Comparison of ENCODE assay signal across 8 cellular contexts in the genomic region with DNA sequence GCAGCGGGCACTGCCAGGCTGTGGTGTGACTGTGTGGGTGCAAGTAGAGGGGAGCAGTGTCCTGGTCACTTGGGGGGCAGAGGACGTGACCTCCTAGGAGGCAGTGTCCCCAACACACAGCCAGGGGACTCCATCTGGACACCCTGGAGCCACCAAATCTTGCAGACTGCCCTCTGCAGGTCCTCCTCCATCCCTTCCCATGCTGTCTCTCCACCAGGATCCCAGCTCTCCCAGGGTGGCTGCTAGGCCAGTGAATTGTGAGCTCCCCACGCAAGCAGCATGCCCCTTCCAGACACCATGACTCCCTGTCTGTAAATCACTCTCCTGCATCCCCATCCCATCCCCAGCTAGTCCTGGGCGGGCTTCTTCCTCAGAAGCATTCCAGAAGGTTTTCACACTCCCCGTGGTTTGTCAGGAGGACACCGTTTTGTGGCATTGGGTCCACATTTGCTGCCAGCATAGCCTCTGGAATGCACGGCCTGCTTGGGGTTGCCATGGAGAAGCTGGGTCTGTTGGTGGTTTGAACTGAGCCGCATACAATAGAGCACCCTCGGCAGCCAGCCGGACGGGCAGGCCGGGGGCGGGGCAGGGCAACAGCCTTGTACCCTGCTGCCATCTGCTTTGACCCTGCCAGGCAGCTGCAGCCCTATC.
DNase-seq lines count a peak whose midpoint lies in the region; ATAC-seq and TF ChIP-seq lines count a peak whose summit lies in the region.

No MANE protein-coding gene starts in this region.

- no peak overlapping the region for H3K27ac ChIP-seq in CD8-positive, alpha-beta T cell (ENCODE audit: low read depth, low read length)

- peak overlapping the region; percentile 65 for H3K27ac Mint-ChIP-seq in osteocyte (ENCODE audit: unreplicated experiment)
- H3K27ac Mint-ChIP-seq in CD8-positive, alpha-beta T cell = no peak overlapping the region

- CTCF ChIA-PET in CD8-positive, alpha-beta T cell (lab: Charles Lee) = no interaction called here

- H3K36me3 ChIP-seq in CD8-positive, alpha-beta T cell (ENCODE audit: insufficient read depth, low read length) = no peaks in the 10 kb centered on the region

- no peaks in the 10 kb centered on the region for H3K9me3 ChIP-seq in CD8-positive, alpha-beta T cell (ENCODE audit: low read length)

- no peaks in the 10 kb centered on the region for H3K27me3 Mint-ChIP-seq in osteocyte (ENCODE audit: unreplicated experiment)
- H3K27me3 Mint-ChIP-seq in CD8-positive, alpha-beta T cell (ENCODE audit: low read depth) = no peaks in the 10 kb centered on the region

- no peaks in the 10 kb centered on the region for H3K36me3 Mint-ChIP-seq in osteocyte (ENCODE audit: unreplicated experiment)
- H3K36me3 Mint-ChIP-seq in CD8-positive, alpha-beta T cell = no peaks in the 10 kb centered on the region

- POLR2A ChIA-PET in CD8-positive, alpha-beta T cell (lab: Charles Lee) = no interaction called here

- no peaks in the 10 kb centered on the region for H3K4me1 ChIP-seq in CD8-positive, alpha-beta T cell (ENCODE audit: insufficient read depth, low read length)

- no peaks in the 10 kb centered on the region for H3K27me3 ChIP-seq in CD8-positive, alpha-beta T cell (ENCODE audit: insufficient read depth, low read length)

- no peak overlapping the region for H3K4me3 ChIP-seq in CD8-positive, alpha-beta T cell (ENCODE audit: low read depth, low read length)

- H3K4me1 Mint-ChIP-seq in osteocyte (ENCODE audit: unreplicated experiment) = peaks cover 34% of the 10 kb centered on the region
- no peaks in the 10 kb centered on the region for H3K4me1 Mint-ChIP-seq in CD8-positive, alpha-beta T cell (ENCODE audit: low read depth)

- no peak for TF ChIP-seq CTCF in osteocyte (IDR thresholded peaks at IDR 0.05)
- TF ChIP-seq CTCF in CD8-positive, alpha-beta T cell (IDR thresholded peaks at IDR 0.05) = no peak

- intact Hi-C loops in CD8-positive, alpha-beta T cell (cut with DNase I, micrococcal nuclease) = no loop called here

- H3K4me3 Mint-ChIP-seq in osteocyte (ENCODE audit: unreplicated experiment) = no peak overlapping the region
- H3K4me3 Mint-ChIP-seq in CD8-positive, alpha-beta T cell = no peak overlapping the region

- no peaks in the 10 kb centered on the region for H3K9me3 Mint-ChIP-seq in osteocyte (ENCODE audit: unreplicated experiment)
- no peaks in the 10 kb centered on the region for H3K9me3 Mint-ChIP-seq in CD8-positive, alpha-beta T cell

- peak; percentile 38 for ATAC-seq in esophagus mucosa
- ATAC-seq in CD8-positive, alpha-beta T cell = no peak

- DNase-seq in DMS 273 treated with DMSO at 0.1 percent for 48 hours (lab: John Stamatoyannopoulos, UW) (peak; percentile 76), NCI-H524 (lab: John Stamatoyannopoulos, UW) (peak; percentile 75 to 93), osteocyte (ENCODE audit: extremely low spot score, unreplicated experiment) (no peak), NCI-H82 treated with DMSO at 0.1 percent for 48 hours (lab: John Stamatoyannopoulos, UW; ENCODE audit: unreplicated experiment) (no peak)
- DNase-seq in stimulated activated CD4-positive, alpha-beta T cell treated with anti-CD3 and anti-CD28 coated beads, Interleukin-1b, Interleukin-23, amount 100 ng/mL, for 48 hours = no peak
- DNase-seq in activated CD4-positive, alpha-beta T cell treated with anti-CD3 and anti-CD28 coated beads for 1 hour = no peak
- no peak for DNase-seq in CD8-positive, alpha-beta T cell

Comparison
In these comparisons a context has a peak if more than half of its experiments do, and no peak if none do; other contexts are left out.
1. DNase-seq: peak in DMS 273 treated with DMSO at 0.1 percent for 48 hours (single experiment) and NCI-H524 (2 of 2); none in osteocyte (single experiment), stimulated activated CD4-positive, alpha-beta T cell treated with anti-CD3 and anti-CD28 coated beads, Interleukin-1b, Interleukin-23, amount 100 ng/mL, for 48 hours (single experiment), activated CD4-positive, alpha-beta T cell treated with anti-CD3 and anti-CD28 coated beads for 1 hour (single experiment), NCI-H82 treated with DMSO at 0.1 percent for 48 hours (single experiment) and CD8-positive, alpha-beta T cell (0 of 7).